12 cellular contexts compared by ENCODE assay signal in the genomic region with DNA sequence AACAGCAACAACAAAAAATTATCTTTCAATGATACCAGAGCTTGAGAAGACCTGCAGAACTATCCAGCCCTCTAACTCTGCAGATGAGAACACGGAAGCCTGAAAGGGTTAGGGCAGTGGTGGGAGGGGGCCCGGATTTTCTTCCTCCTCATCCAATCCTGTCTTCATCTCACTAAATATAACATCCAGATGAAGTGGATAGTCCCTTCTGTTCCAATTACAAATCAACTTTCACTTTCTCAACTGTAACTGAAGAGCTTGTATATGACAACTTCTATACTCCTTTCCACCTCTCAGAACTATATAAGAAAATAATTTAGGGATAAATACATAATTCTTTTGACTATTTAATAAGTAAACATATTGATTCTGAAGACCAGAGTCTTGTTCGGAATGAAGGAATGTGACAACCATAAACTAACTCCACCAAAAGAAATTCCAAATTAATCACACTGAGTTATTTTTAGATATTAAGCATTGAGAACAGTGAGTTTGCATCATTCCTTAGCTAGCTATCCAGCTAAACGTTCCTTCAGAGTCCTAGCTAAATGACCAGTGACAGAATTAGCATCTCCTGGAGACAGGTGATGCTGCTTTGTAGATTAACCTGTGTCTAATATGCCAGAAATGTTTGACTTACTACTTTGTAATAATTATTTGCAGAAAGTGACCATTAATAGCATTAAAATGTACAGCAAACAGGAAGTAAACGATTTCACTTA. TPM values are rescaled to one million over a fixed set of nuclear protein-coding genes. Genes with fewer than 3 reads are reported as not detected.
DNase-seq lines count a peak whose midpoint lies in the region; ATAC-seq and TF ChIP-seq lines count a peak whose summit lies in the region.
"Had no signal": no experiment of that assay in that cellular context is flagged by ENCODE, and none has a peak within 500 bp of the region (broad histone marks: within the 10 kb centered on the region; RNA-seq: fewer than 3 reads in every experiment).

No MANE protein-coding gene starts in this region.

- no peak overlapping the region for H2BK15ac ChIP-seq in IMR-90 (ENCODE audit: low read depth, low read length)

- no peaks in the 10 kb centered on the region for H3K27me3 ChIP-seq in IMR-90 (ENCODE audit: control insufficient read depth, insufficient read depth, low read length)
- H3K27me3 ChIP-seq in subcutaneous abdominal adipose tissue (ENCODE audit: control insufficient read depth in 5 of 5, insufficient read depth in 4 of 5, low read length in 5 of 5), result no peaks in the 10 kb centered on the region
- H3K27me3 ChIP-seq in upper lobe of left lung, result no peaks in the 10 kb centered on the region

- no peaks in the 10 kb centered on the region for H4K20me1 ChIP-seq in IMR-90 (ENCODE audit: insufficient read depth, low read length)

- dilution Hi-C loops in IMR-90 (cut with HindIII; ENCODE audit: low sequenced_read_pairs, unreplicated experiment), result no loop called here

- no CpG with 5 or more reads among the region's 5 CpGs for WGBS in IMR-90 (ENCODE audit: extremely low coverage in 2 of 2, insufficient read length in 1 of 2), 2 experiments
- WGBS in upper lobe of left lung, 2 donors, result 36 to 40% methylated on average over 5 of the region's 5 CpGs

- CTCF ChIA-PET in IMR-90 (lab: Yijun Ruan, JAX), result interaction anchor here (1.1 kb wide), 1 partner anchor 150 kb away, joined by 3 read pairs; no protein-coding TSS in a partner anchor

- intact Hi-C loops in IMR-90 (cut with micrococcal nuclease), result no loop called here

- TF ChIP-seq POLR2A in IMR-90 (IDR thresholded peaks at IDR 0.05; ENCODE audit: low read depth, low read length) (no peak), upper lobe of left lung (IDR thresholded peaks at IDR 0.05) (no peak)

- no peak overlapping the region for H3K56ac ChIP-seq in IMR-90 (ENCODE audit: extremely low read depth, insufficient read depth, low read length)

- H3K79me1 ChIP-seq in IMR-90 (ENCODE audit: low read depth in 1 of 2, low read length in 2 of 2), result peaks cover 3 to 14% of the 10 kb centered on the region in 2 experiments; a peak in 2 of 4 replicates

- H2BK120ac ChIP-seq in IMR-90 (ENCODE audit: low read depth, low read length), result peak overlapping the region; percentile 45; the same call in 1 of the 2 replicates

- no peak overlapping the region for H2BK5ac ChIP-seq in IMR-90 (ENCODE audit: low read depth, low read length, poor library complexity, severe bottlenecking)

- H4K91ac ChIP-seq in IMR-90 (ENCODE audit: insufficient read depth, low read depth, low read length), result no peak overlapping the region

- TF ChIP-seq EP300 in upper lobe of left lung (IDR thresholded peaks at IDR 0.05), result no peak

- H3K14ac ChIP-seq in IMR-90 (replicated peaks; ENCODE audit: low read depth, low read length), result no peak overlapping the region; the same call in 1 of the 2 replicates

- H3K4me3 ChIP-seq in IMR-90 (ENCODE audit: insufficient read depth, low read depth, low read length) (no peak overlapping the region), subcutaneous abdominal adipose tissue (ENCODE audit: low read depth in 1 of 5, low read length in 5 of 5) (peak overlapping the region in 3 of 5 donors; percentile 11 to 14 (median 12)), upper lobe of left lung (peak overlapping the region in 2 of 4 donors; percentile 8 to 24)

- POLR2A ChIA-PET in IMR-90 (lab: Charles Lee; ENCODE audit: unreplicated experiment), result no interaction called here

- 0 out of 2 replicates have a peak overlapping the region, but pooled peaks have one; percentile 24 for H3K18ac ChIP-seq in IMR-90 (ENCODE audit: low read depth, low read length)

- no peak for TF ChIP-seq RAD21 in IMR-90 (IDR thresholded peaks at IDR 0.05; ENCODE audit: low read length)

- peak; percentile 76 for ATAC-seq in IMR-90 (ENCODE audit: low read depth)
- ATAC-seq in upper lobe of left lung (ENCODE audit: low FRiP score in 2 of 2), result no peak
- ATAC-seq: stimulated activated naive CD8-positive, alpha-beta T cell treated with anti-CD3 and anti-CD28 coated beads, Interleukin-15, amount 100 ng/mL, for 72 hours had no signal

- peaks cover 5% of the 10 kb centered on the region; the same call in 1 of the 2 replicates for H3K4me1 ChIP-seq in IMR-90 (ENCODE audit: control insufficient read depth, insufficient read depth, low read length)
- peaks cover 3 to 22% (median 8%) of the 10 kb centered on the region in 5 donors for H3K4me1 ChIP-seq in subcutaneous abdominal adipose tissue (ENCODE audit: control insufficient read depth in 5 of 5, insufficient read depth in 5 of 5, low read length in 5 of 5)
- H3K4me1 ChIP-seq in upper lobe of left lung, result peaks cover 5 to 30% (median 12%) of the 10 kb centered on the region in 4 donors

- TF ChIP-seq CTCF in IMR-90 (conservative IDR thresholded peaks at IDR 0.05; ENCODE audit: low read depth, low read length) (no peak), upper lobe of left lung (IDR thresholded peaks at IDR 0.05) (no peak)

- in situ Hi-C loops in IMR-90 (cut with MboI; ENCODE audit: low sequenced_read_pairs), result no loop called here

- peak overlapping the region; percentile 41; the same call in 1 of the 2 replicates for H3K4ac ChIP-seq in IMR-90 (ENCODE audit: low read depth, low read length)

- no peak overlapping the region for H4K5ac ChIP-seq in IMR-90 (ENCODE audit: low read depth, low read length)

- no peaks in the 10 kb centered on the region for H3K9me3 ChIP-seq in IMR-90 (ENCODE audit: control insufficient read depth, insufficient read depth, low read length)
- no peaks in the 10 kb centered on the region for H3K9me3 ChIP-seq in subcutaneous abdominal adipose tissue (ENCODE audit: control insufficient read depth in 5 of 5, low read length in 5 of 5)
- no peaks in the 10 kb centered on the region for H3K9me3 ChIP-seq in upper lobe of left lung

- peak overlapping the region; percentile 74 for H3K4me2 ChIP-seq in IMR-90 (ENCODE audit: low read depth, low read length)

- no TSS peak for BruUV-seq in IMR-90 (replicated peaks; lab: Mats Ljungman, UMichigan)

- H3K27ac ChIP-seq in IMR-90 (ENCODE audit: insufficient read depth, low read length) (peak overlapping the region; percentile 45; the same call in 1 of the 2 replicates), subcutaneous abdominal adipose tissue (ENCODE audit: low read depth, low read length) (no peak overlapping the region), upper lobe of left lung (peak overlapping the region in 1 of 4 donors; percentile 45)

- H2BK20ac ChIP-seq in IMR-90 (ENCODE audit: low read depth, low read length), result peak overlapping the region; percentile 69; the same call in 1 of the 2 replicates

- H2AFZ ChIP-seq in IMR-90 (replicated peaks; ENCODE audit: low read length, poor library complexity), result no peak overlapping the region

- peaks cover 5% of the 10 kb centered on the region for H3K9me1 ChIP-seq in IMR-90 (ENCODE audit: insufficient read depth, low read length)

- H4K8ac ChIP-seq in IMR-90 (ENCODE audit: low read depth in 2 of 2, low read length in 2 of 2), result peak overlapping the region in 1 of 2 experiments; percentile 4; a peak in 1 of 4 replicates

- H3K23ac ChIP-seq in IMR-90 (ENCODE audit: low read depth, low read length), result 0 out of 2 replicates have a peak overlapping the region, but pooled peaks have one; percentile 63

- H2AK9ac ChIP-seq in IMR-90 (replicated peaks; ENCODE audit: low read depth, low read length, poor library complexity), result no peak overlapping the region

- H3K36me3 ChIP-seq in IMR-90 (ENCODE audit: control insufficient read depth, insufficient read depth, low read length) (no peaks in the 10 kb centered on the region), subcutaneous abdominal adipose tissue (ENCODE audit: control insufficient read depth in 5 of 5, insufficient read depth in 5 of 5, low read length in 5 of 5) (no peaks in the 10 kb centered on the region), upper lobe of left lung (no peaks in the 10 kb centered on the region)

- DNase-seq in IMR-90 (peak; percentile 21), dedifferentiated amniotic fluid mesenchymal stem cell (ENCODE audit: extremely low spot score) (peak; percentile 52), iris pigment epithelial cell (ENCODE audit: low read depth) (peak; percentile 42), upper lobe of left lung (no peak), germinal center (ENCODE audit: low spot score) (no peak), middle frontal gyrus (ENCODE audit: extremely low spot score, low spot score) (no peak), GM19240 (ENCODE audit: insufficient read length, low spot score) (no peak)
- DNase-seq: activated CD4-positive, alpha-beta memory T cell treated with anti-CD3 and anti-CD28 coated beads, Interleukin-2, amount 10 ng/mL, durations not matched to agents 7 days and 5 days; activated gamma-delta T cell; NCI-H226; stimulated activated naive CD8-positive, alpha-beta T cell treated with anti-CD3 and anti-CD28 coated beads, Interleukin-15, amount 100 ng/mL, for 72 hours had no signal

- H3K9ac ChIP-seq in IMR-90 (ENCODE audit: low read depth, low read length), result no peak overlapping the region
- no peak overlapping the region for H3K9ac ChIP-seq in subcutaneous abdominal adipose tissue (ENCODE audit: low read length in 5 of 5)

- no peak overlapping the region for H2AK5ac ChIP-seq in IMR-90 (ENCODE audit: low read depth, low read length)

TF ChIP-seq in IMR-90, 13 proteins besides CTCF, POLR2A, EP300 and RAD21 (continues in another document):
- peak; percentile 74 for TF ChIP-seq RFX5 (IDR thresholded peaks at IDR 0.05; ENCODE audit: low read depth, low read length)
- no peak for TF ChIP-seq MAZ (IDR thresholded peaks at IDR 0.05; ENCODE audit: borderline replicate concordance, low read depth, low read length)
- TF ChIP-seq, protein P1, sequence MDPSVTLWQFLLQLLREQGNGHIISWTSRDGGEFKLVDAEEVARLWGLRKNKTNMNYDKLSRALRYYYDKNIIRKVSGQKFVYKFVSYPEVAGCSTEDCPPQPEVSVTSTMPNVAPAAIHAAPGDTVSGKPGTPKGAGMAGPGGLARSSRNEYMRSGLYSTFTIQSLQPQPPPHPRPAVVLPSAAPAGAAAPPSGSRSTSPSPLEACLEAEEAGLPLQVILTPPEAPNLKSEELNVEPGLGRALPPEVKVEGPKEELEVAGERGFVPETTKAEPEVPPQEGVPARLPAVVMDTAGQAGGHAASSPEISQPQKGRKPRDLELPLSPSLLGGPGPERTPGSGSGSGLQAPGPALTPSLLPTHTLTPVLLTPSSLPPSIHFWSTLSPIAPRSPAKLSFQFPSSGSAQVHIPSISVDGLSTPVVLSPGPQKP (IDR thresholded peaks at IDR 0.05; ENCODE audit: borderline replicate concordance, low read depth, low read length), result no peak

RNA-seq across cellular contexts. Expression of a gene that starts 32.7 kb away (rescaled TPM):
- total RNA-seq in IMR-90 (2012; rRNA removed) (2.5 and 3.9 TPM in 2 replicates), upper lobe of left lung (10 to 100 TPM in 2 of 6 donors, 1 to 10 TPM in 4; 6.4 to 13.1 (median 9.1) TPM)
- 3.1 TPM in 2 replicates for polyA plus RNA-seq in IMR-90 (2012; rRNA removed)
- polyA plus RNA-seq in IMR-90 (2012; cell fraction: cytosol; rRNA removed), result 1.4 and 1.8 TPM in 2 replicates
- polyA plus RNA-seq in IMR-90 (2012; cell fraction: nucleus; rRNA removed; ENCODE audit: low replicate concordance), result 1.3 TPM in 2 replicates

RNA-seq across cellular contexts. Expression of a gene that starts 58.6 kb away (rescaled TPM):
- total RNA-seq in IMR-90 (2012; rRNA removed) (1.1 and 1.3 TPM in 2 replicates), upper lobe of left lung (100 to 1,000 TPM in 4 of 6 donors, 10 to 100 TPM in 2; 33.6 to 169 (median 109) TPM)
- 17.8 and 18.8 TPM in 2 replicates for polyA plus RNA-seq in IMR-90 (2012; rRNA removed)
- 22.3 and 23.6 TPM in 2 replicates for polyA plus RNA-seq in IMR-90 (2012; cell fraction: cytosol; rRNA removed)
- 69.0 and 120 TPM in 2 replicates for polyA plus RNA-seq in IMR-90 (2012; cell fraction: nucleus; rRNA removed; ENCODE audit: low replicate concordance)

Comparison
In these comparisons a context has a peak if more than half of its experiments do, and no peak if none do; other contexts are left out.
1. DNase-seq: peak in IMR-90 (single experiment), dedifferentiated amniotic fluid mesenchymal stem cell (single experiment) and iris pigment epithelial cell (single experiment); none in upper lobe of left lung (0 of 2), germinal center (single experiment), middle frontal gyrus (single experiment) and GM19240 (single experiment).
2. RNA of a gene that starts 58.6 kb away (total RNA-seq): 33.6 to 169 TPM in upper lobe of left lung; 1.1 to 1.3 TPM in IMR-90; every median in the first group is over 10 times any median in the second.